ENCODE assay signal across 13 cellular contexts in genomic region chr1:54359393-54360162, GRCh38. TPM values are rescaled to one million over a fixed set of nuclear protein-coding genes. Genes with fewer than 3 reads are reported as not detected.
DNase-seq lines count a peak whose midpoint lies in the region; ATAC-seq and TF ChIP-seq lines count a peak whose summit lies in the region.
"Had no signal": no experiment of that assay in that cellular context is flagged by ENCODE, and none has a peak within 500 bp of the region (broad histone marks: within the 10 kb centered on the region; RNA-seq: fewer than 3 reads in every experiment).

No MANE protein-coding gene starts in this region.

- no peaks in the 10 kb centered on the region for H3K27me3 Mint-ChIP-seq in progenitor cell of endocrine pancreas

- peak overlapping the region in 1 of 2 donors; percentile 50 for H3K27ac Mint-ChIP-seq in activated naive CD4-positive, alpha-beta T cell treated with anti-CD3 and anti-CD28 coated beads, Interleukin-2, amount 50 U/mL, for 72 hours
- no peak overlapping the region for H3K27ac Mint-ChIP-seq in progenitor cell of endocrine pancreas

- no peak for TF ChIP-seq CTCF in progenitor cell of endocrine pancreas (IDR thresholded peaks at IDR 0.05; ENCODE audit: unreplicated experiment)

- ATAC-seq in activated naive CD4-positive, alpha-beta T cell treated with anti-CD3 and anti-CD28 coated beads, Interleukin-2, amount 50 U/mL, for 72 hours, result peak; percentile 53 to 64
- ATAC-seq in HG03196 (IDR thresholded peaks at IDR 0.05; ENCODE audit: unreplicated experiment), result no peak
- ATAC-seq: GM23338, mucosa of descending colon had no signal

- DNase-seq in stimulated activated CD4-positive, alpha-beta T cell treated with anti-CD3 and anti-CD28 coated beads, Interleukin-1b, Interleukin-23, amount 100 ng/mL, for 48 hours, result peak; percentile 52
- DNase-seq in stimulated activated CD4-positive, alpha-beta T cell treated with anti-CD3 and anti-CD28 coated beads, Interleukin-12 subunit alpha, Interleukin-12 subunit beta, amount 100 ng/mL, for 4 hours, result no peak
- DNase-seq in activated naive CD4-positive, alpha-beta T cell treated with anti-CD3 and anti-CD28 coated beads, Interleukin-2, amount 50 U/mL, for 72 hours (ENCODE audit: low spot score in 2 of 2), result no peak
- DNase-seq in kidney tubule cell (ENCODE audit: low spot score) (peak; percentile 21), progenitor cell of endocrine pancreas (ENCODE audit: low spot score, unreplicated experiment) (no peak), AML-193 (lab: John Stamatoyannopoulos, UW) (no peak), activated gamma-delta T cell treated with Interleukin-2 at 50 U/mL for 16 hours (no peak)
- DNase-seq: dermis blood vessel endothelial cell; mucosa of descending colon; NK-92 treated with Interleukin-12 subunit alpha and Interleukin-12 subunit beta, amount 100 ng/mL, for 24 hours; stimulated activated naive CD4-positive, alpha-beta T cell treated with Interleukin-2 at 50 U/mL for 16 hours had no signal

- peaks cover 0 to 17% of the 10 kb centered on the region in 2 donors for H3K36me3 Mint-ChIP-seq in activated naive CD4-positive, alpha-beta T cell treated with anti-CD3 and anti-CD28 coated beads, Interleukin-2, amount 50 U/mL, for 72 hours
- peaks cover 8% of the 10 kb centered on the region for H3K36me3 Mint-ChIP-seq in progenitor cell of endocrine pancreas (ENCODE audit: insufficient read depth)

- peaks cover 59% of the 10 kb centered on the region for H3K4me1 Mint-ChIP-seq in progenitor cell of endocrine pancreas (ENCODE audit: low read depth)

- no peaks in the 10 kb centered on the region for H3K9me3 Mint-ChIP-seq in activated naive CD4-positive, alpha-beta T cell treated with anti-CD3 and anti-CD28 coated beads, Interleukin-2, amount 50 U/mL, for 72 hours
- no peaks in the 10 kb centered on the region for H3K9me3 Mint-ChIP-seq in progenitor cell of endocrine pancreas (ENCODE audit: low read depth)
- H3K9me3 Mint-ChIP-seq: GM23338 had no signal

- H3K4me3 Mint-ChIP-seq in progenitor cell of endocrine pancreas (ENCODE audit: low read depth), result no peak overlapping the region
- H3K4me3 Mint-ChIP-seq: GM23338 had no signal

RNA-seq across cellular contexts. Expression of gene SSBP3, which starts 46.6 kb away (rescaled TPM):
- total RNA-seq in activated naive CD4-positive, alpha-beta T cell treated with anti-CD3 and anti-CD28 coated beads, Interleukin-2, amount 50 U/mL, for 72 hours, result 10 to 100 TPM; 66.1 to 80.4 TPM
- 149 and 161 TPM in 2 replicates for total RNA-seq in progenitor cell of endocrine pancreas

Comparison
In these comparisons a context has a peak if more than half of its experiments do, and no peak if none do; other contexts are left out.
1. DNase-seq: peak in stimulated activated CD4-positive, alpha-beta T cell treated with anti-CD3 and anti-CD28 coated beads, Interleukin-1b, Interleukin-23, amount 100 ng/mL, for 48 hours (single experiment) and kidney tubule cell (single experiment); none in stimulated activated CD4-positive, alpha-beta T cell treated with anti-CD3 and anti-CD28 coated beads, Interleukin-12 subunit alpha, Interleukin-12 subunit beta, amount 100 ng/mL, for 4 hours (single experiment), activated naive CD4-positive, alpha-beta T cell treated with anti-CD3 and anti-CD28 coated beads, Interleukin-2, amount 50 U/mL, for 72 hours (0 of 2), progenitor cell of endocrine pancreas (single experiment), AML-193 (0 of 2) and activated gamma-delta T cell treated with Interleukin-2 at 50 U/mL for 16 hours (single experiment).